8 cellular contexts compared by ENCODE assay signal in genomic region chr20:38730989-38731737, GRCh38. TPM values are rescaled to one million over a fixed set of nuclear protein-coding genes. Genes with fewer than 3 reads are reported as not detected.
DNase-seq lines count a peak whose midpoint lies in the region; ATAC-seq and TF ChIP-seq lines count a peak whose summit lies in the region.

No MANE protein-coding gene starts in this region.

- peak; percentile 98 for TF ChIP-seq CTCF in OCI-LY1 (IDR thresholded peaks at IDR 0.05; ENCODE audit: low read length)

- peak; percentile 75 to 76 for ATAC-seq in activated T-cell treated with anti-CD3 and anti-CD28 coated beads, Interleukin-2, amount 50 U/mL, for 72 hours (replicated peaks in 1 of 2)
- no peak for ATAC-seq in GM18873 (IDR thresholded peaks at IDR 0.05; ENCODE audit: low FRiP score, unreplicated experiment)

- no peak overlapping the region for H3K27ac Mint-ChIP-seq in activated T-cell treated with anti-CD3 and anti-CD28 coated beads, Interleukin-2, amount 50 U/mL, for 72 hours

- H3K4me3 Mint-ChIP-seq in activated T-cell treated with anti-CD3 and anti-CD28 coated beads, Interleukin-2, amount 50 U/mL, for 72 hours, result peak overlapping the region; percentile 73 to 83

- no peaks in the 10 kb centered on the region for H3K9me2 ChIP-seq in OCI-LY1 (ENCODE audit: low read depth, low read length)

- peaks cover 3% of the 10 kb centered on the region in 2 donors for H3K36me3 Mint-ChIP-seq in activated T-cell treated with anti-CD3 and anti-CD28 coated beads, Interleukin-2, amount 50 U/mL, for 72 hours (ENCODE audit: insufficient read depth in 2 of 2)

- H4K20me1 ChIP-seq in OCI-LY1 (ENCODE audit: insufficient read depth, low read length), result no peaks in the 10 kb centered on the region

- H3K27ac ChIP-seq in OCI-LY1 (ENCODE audit: low read depth, low read length, poor library complexity, severe bottlenecking) (no peak overlapping the region), subcutaneous abdominal adipose tissue (ENCODE audit: low read depth, low read length) (no peak overlapping the region)

- peaks cover 9% of the 10 kb centered on the region for H3K4me1 ChIP-seq in OCI-LY1 (ENCODE audit: insufficient read depth, low read length, severe bottlenecking)
- peaks cover 8% of the 10 kb centered on the region for H3K4me1 ChIP-seq in neuron (ENCODE audit: insufficient read depth, low read length)
- H3K4me1 ChIP-seq in subcutaneous abdominal adipose tissue (ENCODE audit: control insufficient read depth in 5 of 5, insufficient read depth in 5 of 5, low read length in 5 of 5), result peaks cover 4 to 44% (median 28%) of the 10 kb centered on the region in 5 donors

- H3K27me3 ChIP-seq in OCI-LY1 (ENCODE audit: insufficient read depth, low read length) (peaks cover 6% of the 10 kb centered on the region; the same call in 1 of the 2 replicates), neuron (ENCODE audit: insufficient read depth, low read length) (peaks cover 53% of the 10 kb centered on the region), subcutaneous abdominal adipose tissue (ENCODE audit: control insufficient read depth in 5 of 5, insufficient read depth in 4 of 5, low read length in 5 of 5) (peaks cover 65 to 92% (median 75%) of the 10 kb centered on the region in 5 donors)

- H3K27me3 Mint-ChIP-seq in activated T-cell treated with anti-CD3 and anti-CD28 coated beads, Interleukin-2, amount 50 U/mL, for 72 hours (ENCODE audit: low read depth), result peaks cover 92% of the 10 kb centered on the region

- H3K4me3 ChIP-seq in OCI-LY1 (ENCODE audit: low read depth, low read length, poor library complexity, severe bottlenecking), result peak overlapping the region; percentile 71
- peak overlapping the region; percentile 32 for H3K4me3 ChIP-seq in neuron (ENCODE audit: low read length)
- H3K4me3 ChIP-seq in subcutaneous abdominal adipose tissue (ENCODE audit: low read depth in 1 of 5, low read length in 5 of 5), result peak overlapping the region; percentile 53 to 62 (median 60)

- H3K9me3 Mint-ChIP-seq in activated T-cell treated with anti-CD3 and anti-CD28 coated beads, Interleukin-2, amount 50 U/mL, for 72 hours, result no peaks in the 10 kb centered on the region

- H3K9me3 ChIP-seq in OCI-LY1 (ENCODE audit: low read length) (no peaks in the 10 kb centered on the region), neuron (ENCODE audit: low read length) (peaks cover 9% of the 10 kb centered on the region), subcutaneous abdominal adipose tissue (ENCODE audit: control insufficient read depth in 5 of 5, low read length in 5 of 5) (peaks cover 0 to 4% (median 0%) of the 10 kb centered on the region in 5 donors)

- H3K4me2 ChIP-seq in OCI-LY1 (ENCODE audit: low read length), result peak overlapping the region; percentile 100

- no peaks in the 10 kb centered on the region for H3F3A ChIP-seq in OCI-LY1 (ENCODE audit: insufficient read depth, low read length)

- peak overlapping the region; percentile 81 for H2AFZ ChIP-seq in OCI-LY1 (ENCODE audit: low read length)
- H2AFZ ChIP-seq in neuron (ENCODE audit: low read depth, low read length), result no peak overlapping the region

- H3K9ac ChIP-seq in OCI-LY1 (ENCODE audit: low read length) (peak overlapping the region; percentile 65), subcutaneous abdominal adipose tissue (ENCODE audit: low read length in 5 of 5) (peak overlapping the region in 1 of 5 donors; percentile 20)

- H3K79me2 ChIP-seq in OCI-LY1 (ENCODE audit: insufficient read depth, low read length), result no peaks in the 10 kb centered on the region

- no peaks in the 10 kb centered on the region for H3K36me3 ChIP-seq in OCI-LY1 (ENCODE audit: insufficient read depth, low read length)
- H3K36me3 ChIP-seq in neuron (ENCODE audit: insufficient read depth, low read length), result no peaks in the 10 kb centered on the region
- H3K36me3 ChIP-seq in subcutaneous abdominal adipose tissue (ENCODE audit: control insufficient read depth in 5 of 5, insufficient read depth in 5 of 5, low read length in 5 of 5), result no peaks in the 10 kb centered on the region

- DNase-seq in EH (ENCODE audit: low read depth) (peak; percentile 60), HS-27A (ENCODE audit: low read depth) (peak; percentile 29), fibroblast of peridontal ligament (ENCODE audit: extremely low read depth) (peak; percentile 25)
- peak; percentile 83 to 85 for DNase-seq in activated T-cell treated with anti-CD3 and anti-CD28 coated beads, Interleukin-2, amount 50 U/mL, for 72 hours

- H3K4me1 Mint-ChIP-seq in activated T-cell treated with anti-CD3 and anti-CD28 coated beads, Interleukin-2, amount 50 U/mL, for 72 hours (ENCODE audit: low read depth), result peaks cover 47% of the 10 kb centered on the region

RNA-seq across cellular contexts. Expression of gene SLC32A1, which starts 6.9 kb away (rescaled TPM):
- under 1 TPM in 1 of 2 donors, not detected in 1; 0.12 TPM for total RNA-seq in activated T-cell treated with anti-CD3 and anti-CD28 coated beads, Interleukin-2, amount 50 U/mL, for 72 hours

RNA-seq across cellular contexts. Expression of gene ACTR5, which starts 17.1 kb away (rescaled TPM):
- total RNA-seq in activated T-cell treated with anti-CD3 and anti-CD28 coated beads, Interleukin-2, amount 50 U/mL, for 72 hours, result 1 to 10 TPM; 8.2 to 8.7 TPM

Comparison
In these comparisons a context has a peak if more than half of its experiments do, and no peak if none do; other contexts are left out.
1. DNase-seq: peak in every context shown above with its lines; median percentile 84 in activated T-cell treated with anti-CD3 and anti-CD28 coated beads, Interleukin-2, amount 50 U/mL, for 72 hours; 60 in EH; 29 in HS-27A; 25 in fibroblast of peridontal ligament.